ENCODE assay signal across 1 cellular context in the genomic region with DNA sequence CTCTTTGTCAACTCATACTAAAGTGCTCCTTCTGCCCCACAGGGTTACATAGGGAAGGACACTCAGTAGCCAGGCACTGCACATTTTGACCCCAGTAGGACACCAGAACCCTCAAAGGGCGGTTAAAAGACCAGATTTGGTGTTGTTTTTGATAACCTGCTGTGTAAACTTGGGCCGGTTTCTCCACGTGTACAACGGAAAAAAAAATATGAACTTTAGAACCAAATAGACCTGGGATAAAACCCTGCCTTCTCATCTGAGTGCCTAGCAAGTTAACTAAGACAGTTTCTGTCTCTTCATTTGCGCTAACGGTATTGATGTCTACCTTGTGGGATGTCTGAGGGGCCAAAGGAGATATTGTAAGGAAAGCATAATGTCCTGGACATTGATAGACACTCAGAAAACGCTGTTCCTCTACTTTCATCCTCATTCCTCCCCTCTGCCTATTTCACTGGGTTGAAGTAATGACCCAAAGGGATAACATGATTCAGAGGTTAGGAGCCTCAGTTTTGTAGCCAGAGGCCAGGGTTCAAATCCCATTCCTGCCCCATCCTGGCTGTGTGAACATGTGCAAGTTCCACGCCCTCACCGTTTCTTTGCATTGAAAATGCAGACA.
TF ChIP-seq lines count a peak whose summit lies in the region.

No MANE protein-coding gene starts in this region.

TF ChIP-seq in SK-N-SH, 30 proteins besides CTCF, POLR2A, EP300 and RAD21 (continued from another document):
- TF ChIP-seq, protein P1, sequence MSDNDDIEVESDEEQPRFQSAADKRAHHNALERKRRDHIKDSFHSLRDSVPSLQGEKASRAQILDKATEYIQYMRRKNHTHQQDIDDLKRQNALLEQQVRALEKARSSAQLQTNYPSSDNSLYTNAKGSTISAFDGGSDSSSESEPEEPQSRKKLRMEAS (IDR thresholded peaks at IDR 0.05; ENCODE audit: low read depth), result no peak
- TF ChIP-seq EZH2phosphoT487 (IDR thresholded peaks at IDR 0.05; ENCODE audit: borderline replicate concordance, low read depth), result no peak
- TF ChIP-seq RXRA (IDR thresholded peaks at IDR 0.05; ENCODE audit: borderline replicate concordance, low read depth), result no peak
- TF ChIP-seq, protein P2, sequence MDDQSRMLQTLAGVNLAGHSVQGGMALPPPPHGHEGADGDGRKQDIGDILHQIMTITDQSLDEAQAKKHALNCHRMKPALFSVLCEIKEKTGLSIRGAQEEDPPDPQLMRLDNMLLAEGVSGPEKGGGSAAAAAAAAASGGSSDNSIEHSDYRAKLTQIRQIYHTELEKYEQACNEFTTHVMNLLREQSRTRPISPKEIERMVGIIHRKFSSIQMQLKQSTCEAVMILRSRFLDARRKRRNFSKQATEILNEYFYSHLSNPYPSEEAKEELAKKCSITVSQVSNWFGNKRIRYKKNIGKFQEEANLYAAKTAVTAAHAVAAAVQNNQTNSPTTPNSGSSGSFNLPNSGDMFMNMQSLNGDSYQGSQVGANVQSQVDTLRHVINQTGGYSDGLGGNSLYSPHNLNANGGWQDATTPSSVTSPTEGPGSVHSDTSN (IDR thresholded peaks at IDR 0.05), result no peak
- no peak for TF ChIP-seq ELF1 (IDR thresholded peaks at IDR 0.05)
- TF ChIP-seq YY1 (IDR thresholded peaks at IDR 0.05; ENCODE audit: low read depth), result no peak
- TF ChIP-seq, protein P3, sequence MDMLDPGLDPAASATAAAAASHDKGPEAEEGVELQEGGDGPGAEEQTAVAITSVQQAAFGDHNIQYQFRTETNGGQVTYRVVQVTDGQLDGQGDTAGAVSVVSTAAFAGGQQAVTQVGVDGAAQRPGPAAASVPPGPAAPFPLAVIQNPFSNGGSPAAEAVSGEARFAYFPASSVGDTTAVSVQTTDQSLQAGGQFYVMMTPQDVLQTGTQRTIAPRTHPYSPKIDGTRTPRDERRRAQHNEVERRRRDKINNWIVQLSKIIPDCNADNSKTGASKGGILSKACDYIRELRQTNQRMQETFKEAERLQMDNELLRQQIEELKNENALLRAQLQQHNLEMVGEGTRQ (IDR thresholded peaks at IDR 0.05; ENCODE audit: borderline replicate concordance, low read depth, low read length), result no peak
- no peak for TF ChIP-seq GATA2 (CRISPR knock-in tag; IDR thresholded peaks at IDR 0.05)
- TF ChIP-seq MXI1 (IDR thresholded peaks at IDR 0.05; ENCODE audit: low read depth, low read length), result no peak
- no peak for TF ChIP-seq RCOR1 (IDR thresholded peaks at IDR 0.05; ENCODE audit: low read length)
